In the genomic region with DNA sequence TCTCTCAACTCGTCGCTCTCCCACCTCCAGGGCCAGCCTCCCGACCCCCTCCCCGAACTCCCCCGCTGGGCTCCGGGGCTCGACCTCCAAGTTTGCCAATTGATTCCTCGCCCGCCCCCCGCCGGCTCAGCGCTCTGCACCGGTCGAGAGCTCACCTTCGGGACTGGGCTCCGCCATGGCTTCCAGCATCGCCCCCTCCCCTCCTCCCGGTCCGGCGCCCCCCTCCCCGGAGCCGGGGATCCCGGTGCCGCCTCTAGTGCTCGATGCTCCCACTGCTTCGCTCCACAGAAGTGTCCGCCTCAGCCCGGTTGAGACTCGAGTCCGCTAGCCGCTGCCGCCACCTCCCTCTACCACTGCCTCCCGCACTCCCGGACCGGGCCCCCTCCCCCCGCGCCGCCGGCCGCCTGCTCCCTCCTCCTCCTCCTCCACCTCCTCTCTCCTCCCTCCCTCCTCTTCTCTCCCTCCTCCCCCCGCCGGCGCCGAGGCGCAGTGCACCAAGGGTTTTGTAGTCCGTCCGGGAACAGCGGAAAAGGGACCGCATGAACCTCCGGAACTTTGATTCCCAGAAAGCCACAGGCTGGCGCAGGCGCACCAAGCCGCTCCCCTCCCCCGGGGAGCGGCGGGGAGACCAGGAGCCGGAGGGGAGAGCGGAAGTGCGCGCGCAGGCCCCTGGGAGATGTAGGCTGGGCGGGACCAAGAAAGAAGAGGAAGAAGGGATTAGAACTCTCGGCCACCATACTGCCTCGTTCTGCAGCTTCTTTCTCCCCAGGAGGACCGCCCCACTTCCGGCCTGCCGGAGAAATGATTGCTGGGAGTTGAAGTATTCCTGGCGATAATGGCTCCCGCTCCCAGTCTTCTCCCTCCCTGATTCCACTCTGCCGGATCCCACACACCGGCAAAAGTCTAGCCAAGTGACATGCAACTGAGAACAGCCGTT, we compare ENCODE assay signal across 8 cellular contexts. TPM values are rescaled to one million over a fixed set of nuclear protein-coding genes. Genes with fewer than 3 reads are reported as not detected.
A peak's percentile ranks its signal among the peaks of the same experiment; 100 is the strongest.
DNase-seq lines count a peak whose midpoint lies in the region; TF ChIP-seq lines count a peak whose summit lies in the region.

A gene (minus strand): TSS at position 367 of the 937 bp plus-strand sequence. CDS start 178 bp downstream, at position 189.

- H3K9me3 Mint-ChIP-seq in nephron, result no peaks in the 10 kb centered on the region
- H3K9me3 Mint-ChIP-seq in stimulated activated naive CD8-positive, alpha-beta T cell treated with anti-CD3 and anti-CD28 coated beads, Interleukin-15, Interleukin-2, amounts not matched to agents 100 ng/mL and 50 ng/mL, for 24 hours, result no peaks in the 10 kb centered on the region

- TF ChIP-seq CTCF in MM.1S (IDR thresholded peaks at IDR 0.05; ENCODE audit: low read length), result no peak
- TF ChIP-seq CTCF in fibroblast of the aortic adventitia (IDR thresholded peaks at IDR 0.05; ENCODE audit: insufficient read depth, low read length), result no peak
- TF ChIP-seq CTCF in nephron (IDR thresholded peaks at IDR 0.05; ENCODE audit: unreplicated experiment in 3 of 3), result no peak

- no peaks in the 10 kb centered on the region for H3K9me2 ChIP-seq in MM.1S (replicated peaks; ENCODE audit: insufficient read depth, low read length)

- peaks cover 52% of the 10 kb centered on the region for H3K4me1 Mint-ChIP-seq in nephron
- peaks cover 71% of the 10 kb centered on the region for H3K4me1 Mint-ChIP-seq in stimulated activated naive CD8-positive, alpha-beta T cell treated with anti-CD3 and anti-CD28 coated beads, Interleukin-15, Interleukin-2, amounts not matched to agents 100 ng/mL and 50 ng/mL, for 24 hours (ENCODE audit: low read depth)

- H4K20me1 ChIP-seq in MM.1S (ENCODE audit: insufficient read depth, low read length), result no peaks in the 10 kb centered on the region

- peak within 1 kb of the TSS; percentile 87; the same call in 1 of the 2 replicates for H3K4me2 ChIP-seq in MM.1S (ENCODE audit: low read depth, low read length)

- peaks cover 65% of the 10 kb centered on the region for H3K79me2 ChIP-seq in MM.1S (ENCODE audit: low read length)

- no peaks in the 10 kb centered on the region for H3K27me3 Mint-ChIP-seq in nephron (ENCODE audit: low read depth)
- no peaks in the 10 kb centered on the region for H3K27me3 Mint-ChIP-seq in stimulated activated naive CD8-positive, alpha-beta T cell treated with anti-CD3 and anti-CD28 coated beads, Interleukin-15, Interleukin-2, amounts not matched to agents 100 ng/mL and 50 ng/mL, for 24 hours

- H3K9me3 ChIP-seq in MM.1S (replicated peaks; ENCODE audit: insufficient read depth, low read length), result no peaks in the 10 kb centered on the region

- peak within 1 kb of the TSS; percentile 48; the same call in 1 of the 2 replicates for H3K27ac ChIP-seq in MM.1S (ENCODE audit: low read length)

- peak within 1 kb of the TSS; percentile 99 for H3K27ac Mint-ChIP-seq in nephron
- peak within 1 kb of the TSS; percentile 95 for H3K27ac Mint-ChIP-seq in stimulated activated naive CD8-positive, alpha-beta T cell treated with anti-CD3 and anti-CD28 coated beads, Interleukin-15, Interleukin-2, amounts not matched to agents 100 ng/mL and 50 ng/mL, for 24 hours

- H3K9ac ChIP-seq in MM.1S (ENCODE audit: low read length), result peak within 1 kb of the TSS; percentile 89

- H3K27me3 ChIP-seq in H7 (ENCODE audit: control insufficient read depth, insufficient read depth, low read length), result no peaks in the 10 kb centered on the region
- H3K27me3 ChIP-seq in MM.1S (replicated peaks; ENCODE audit: insufficient read depth, low read length), result no peaks in the 10 kb centered on the region

- H2AFZ ChIP-seq in MM.1S (ENCODE audit: low read length), result peak within 1 kb of the TSS; percentile 29

- H3K4me3 ChIP-seq in H7 (ENCODE audit: insufficient read depth, low read depth, low read length), result peak within 1 kb of the TSS; percentile 94
- peak within 1 kb of the TSS; percentile 91 for H3K4me3 ChIP-seq in MM.1S (ENCODE audit: low read length)
- peak within 1 kb of the TSS; percentile 99 for H3K4me3 ChIP-seq in fibroblast of the aortic adventitia (ENCODE audit: low read depth, low read length)

- peak within 1 kb of the TSS; percentile 96 to 100 (median 96) for H3K4me3 Mint-ChIP-seq in nephron
- H3K4me3 Mint-ChIP-seq in stimulated activated naive CD8-positive, alpha-beta T cell treated with anti-CD3 and anti-CD28 coated beads, Interleukin-15, Interleukin-2, amounts not matched to agents 100 ng/mL and 50 ng/mL, for 24 hours, result peak within 1 kb of the TSS; percentile 94

- peaks cover 57% of the 10 kb centered on the region for H3F3A ChIP-seq in MM.1S (ENCODE audit: insufficient read depth, low read length)

- H3K36me3 ChIP-seq in H7 (replicated peaks; ENCODE audit: control insufficient read depth, insufficient read depth, low read length), result peaks cover 22% of the 10 kb centered on the region
- no peaks in the 10 kb centered on the region; the same call in 1 of the 2 replicates for H3K36me3 ChIP-seq in MM.1S (replicated peaks; ENCODE audit: insufficient read depth, low read length)

- peaks cover 30% of the 10 kb centered on the region for H3K4me1 ChIP-seq in MM.1S (ENCODE audit: low read length)

- peaks cover 63% of the 10 kb centered on the region for H3K36me3 Mint-ChIP-seq in nephron (ENCODE audit: low read depth)
- peaks cover 56% of the 10 kb centered on the region for H3K36me3 Mint-ChIP-seq in stimulated activated naive CD8-positive, alpha-beta T cell treated with anti-CD3 and anti-CD28 coated beads, Interleukin-15, Interleukin-2, amounts not matched to agents 100 ng/mL and 50 ng/mL, for 24 hours (ENCODE audit: low read depth)

- DNase-seq in Daoy (ENCODE audit: low read depth) (peak; percentile 99), H7 (peak; percentile 99), MM.1S (peak; percentile 99), SIG-M5 (lab: John Stamatoyannopoulos, UW) (peak; percentile 85), activated gamma-delta T cell (lab: John Stamatoyannopoulos, UW) (peak; percentile 97), fibroblast of the aortic adventitia (ENCODE audit: low read depth) (peak; percentile 99)

RNA-seq across cellular contexts. Expression of the gene that starts here (rescaled TPM):
- 44.5 and 54.8 TPM in 2 replicates for total RNA-seq in Daoy (2014; rRNA removed; shearing (Covaris generic))
- total RNA-seq in H7 (2014; rRNA removed; shearing (Covaris generic)), result 54.9 and 56.2 TPM in 2 replicates
- 26.7 and 40.3 TPM in 2 replicates for total RNA-seq in fibroblast of the aortic adventitia (ENCODE audit: low replicate concordance)

Comparison
In these comparisons a context has a peak if more than half of its experiments do, and no peak if none do; other contexts are left out.
1. Peak in every context shown above with its lines: DNase-seq, H3K4me3 ChIP-seq and H3K27ac ChIP-seq.